Comparison of ENCODE assay signal across 10 cellular contexts in genomic region chr2:173982918-173983317, GRCh38. TPM values are rescaled to one million over a fixed set of nuclear protein-coding genes. Genes with fewer than 3 reads are reported as not detected.
DNase-seq lines count a peak whose midpoint lies in the region; ATAC-seq and TF ChIP-seq lines count a peak whose summit lies in the region.
"Had no signal": no experiment of that assay in that cellular context is flagged by ENCODE, and none has a peak within 500 bp of the region (broad histone marks: within the 10 kb centered on the region; RNA-seq: fewer than 3 reads in every experiment).

No MANE protein-coding gene starts in this region.

- TF ChIP-seq CTCF in astrocyte of the cerebellum (IDR thresholded peaks at IDR 0.05; ENCODE audit: low read depth, low read length, missing control alignments) (no peak), hepatocyte (IDR thresholded peaks at IDR 0.05; ENCODE audit: poor library complexity) (no peak), tibial artery (IDR thresholded peaks at IDR 0.05) (no peak)

- H4K20me1 ChIP-seq in hepatocyte (ENCODE audit: insufficient read depth, poor library complexity, severe bottlenecking) = no peaks in the 10 kb centered on the region

- H3K4me3 ChIP-seq in astrocyte of the cerebellum (ENCODE audit: low read depth, low read length) (no peak overlapping the region), hepatocyte (no peak overlapping the region), tibial artery (no peak overlapping the region)

- H3K9me3 ChIP-seq in hepatocyte (ENCODE audit: low read depth) (no peaks in the 10 kb centered on the region), tibial artery (no peaks in the 10 kb centered on the region)

- peak; percentile 5 for DNase-seq in NCI-H128 (lab: John Stamatoyannopoulos, UW; ENCODE audit: unreplicated experiment)
- DNase-seq in astrocyte of the cerebellum (ENCODE audit: low read depth) = peak; percentile 57
- DNase-seq in hepatocyte (ENCODE audit: low spot score) = no peak
- no peak for DNase-seq in tibial artery
- DNase-seq in COLO829 (ENCODE audit: low spot score) = no peak
- DNase-seq: MM.1S, T-helper 1 cell had no signal

- intact Hi-C loops in tibial artery (cut with DNase I; ENCODE audit: low total_unique reads) = no loop called here

- 56% methylated on average over 3 of the region's 3 CpGs for WGBS in hepatocyte (ENCODE audit: low lambda C conversion rate, missing lambda C conversion rate)

- H3K27me3 ChIP-seq in hepatocyte (no peaks in the 10 kb centered on the region), tibial artery (no peaks in the 10 kb centered on the region)

- no peak for ATAC-seq in GM21576 (IDR thresholded peaks at IDR 0.05; ENCODE audit: unreplicated experiment)
- no peak for ATAC-seq in GM21825 (IDR thresholded peaks at IDR 0.05; ENCODE audit: unreplicated experiment)
- no peak for ATAC-seq in HG03565 (IDR thresholded peaks at IDR 0.05; ENCODE audit: unreplicated experiment)

- H3K4me2 ChIP-seq in hepatocyte = no peak overlapping the region

- H3K9me2 ChIP-seq in hepatocyte (replicated peaks; ENCODE audit: insufficient read depth) = no peaks in the 10 kb centered on the region

- in situ Hi-C loops in astrocyte of the cerebellum (cut with HindIII; ENCODE audit: low sequenced_read_pairs) = no loop called here

- H3K27ac ChIP-seq in hepatocyte = peak overlapping the region; percentile 36
- peak overlapping the region; percentile 69 to 72 for H3K27ac ChIP-seq in tibial artery

- H3K4me1 ChIP-seq in hepatocyte (ENCODE audit: insufficient read depth) (peaks cover 46% of the 10 kb centered on the region), tibial artery (peaks cover 0 to 70% (median 57%) of the 10 kb centered on the region in 4 donors)

- H3K36me3 ChIP-seq in hepatocyte (replicated peaks; ENCODE audit: insufficient read depth, low read depth) (no peaks in the 10 kb centered on the region), tibial artery (no peaks in the 10 kb centered on the region)

- H2AFZ ChIP-seq in hepatocyte = no peak overlapping the region

- no peaks in the 10 kb centered on the region for H3K79me2 ChIP-seq in hepatocyte

RNA-seq across cellular contexts. Expression of gene SP3, which starts 17.7 kb away (rescaled TPM):
- 110 and 133 TPM in 2 replicates for total RNA-seq in hepatocyte
- polyA plus RNA-seq in hepatocyte = 37.2 and 38.6 TPM in 2 replicates

Comparison
In these comparisons a context has a peak if more than half of its experiments do, and no peak if none do; other contexts are left out.
1. DNase-seq: peak in NCI-H128 (single experiment) and astrocyte of the cerebellum (single experiment); none in hepatocyte (single experiment), tibial artery (0 of 2) and COLO829 (single experiment).